In the genomic region with DNA sequence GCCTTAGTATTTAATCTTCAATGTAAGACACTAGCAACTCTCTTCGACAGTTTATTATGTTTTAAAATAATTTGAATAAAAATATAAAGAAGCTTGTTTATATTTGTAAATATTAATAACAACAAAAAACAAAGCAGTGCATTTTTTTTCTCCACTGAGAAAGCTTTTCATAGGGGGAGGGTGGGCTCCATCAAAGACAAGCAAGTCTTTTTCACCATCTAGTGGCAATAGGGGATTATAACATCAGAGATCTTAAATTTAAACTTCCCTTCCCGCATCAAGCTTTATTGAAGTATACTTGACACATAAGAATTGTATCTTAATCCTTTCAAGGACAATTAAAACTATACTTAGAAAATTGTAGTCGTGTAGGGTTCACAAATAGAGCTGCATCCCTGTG, we compare ENCODE assay signal across 1 cellular context.
TF ChIP-seq lines count a peak whose summit lies in the region.

No MANE protein-coding gene starts in this region.

TF ChIP-seq in HepG2, 621 proteins besides CTCF, POLR2A, EP300 and RAD21:
- TF ChIP-seq, protein P1, sequence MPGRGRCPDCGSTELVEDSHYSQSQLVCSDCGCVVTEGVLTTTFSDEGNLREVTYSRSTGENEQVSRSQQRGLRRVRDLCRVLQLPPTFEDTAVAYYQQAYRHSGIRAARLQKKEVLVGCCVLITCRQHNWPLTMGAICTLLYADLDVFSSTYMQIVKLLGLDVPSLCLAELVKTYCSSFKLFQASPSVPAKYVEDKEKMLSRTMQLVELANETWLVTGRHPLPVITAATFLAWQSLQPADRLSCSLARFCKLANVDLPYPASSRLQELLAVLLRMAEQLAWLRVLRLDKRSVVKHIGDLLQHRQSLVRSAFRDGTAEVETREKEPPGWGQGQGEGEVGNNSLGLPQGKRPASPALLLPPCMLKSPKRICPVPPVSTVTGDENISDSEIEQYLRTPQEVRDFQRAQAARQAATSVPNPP (CRISPR knock-in tag; IDR thresholded peaks at IDR 0.05): no peak
- peak; percentile 30; the same call in 1 of the 2 replicates for TF ChIP-seq STAG1 (CRISPR knock-in tag; IDR thresholded peaks at IDR 0.05)
